ENCODE assay signal across 19 cellular contexts in the genomic region with DNA sequence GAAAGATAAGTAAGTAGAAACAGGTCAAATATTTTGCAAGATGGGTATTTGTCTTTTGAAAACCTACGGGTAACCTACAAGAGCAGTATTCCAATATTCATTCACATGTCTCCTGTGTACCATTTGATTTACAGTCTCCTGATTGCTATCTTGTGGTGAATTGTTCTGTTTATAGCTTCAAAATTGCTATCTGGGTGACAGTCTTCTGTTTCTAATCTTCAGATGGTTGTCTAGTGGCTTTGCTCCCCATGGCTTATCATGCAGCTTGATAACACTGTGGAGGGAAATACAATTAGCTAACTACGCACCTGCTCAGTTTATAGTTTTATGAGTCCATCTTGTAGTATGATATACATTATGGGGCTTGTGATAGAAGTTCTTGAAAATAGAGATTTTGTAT.
"Had no signal": no experiment of that assay in that cellular context is flagged by ENCODE, and none has a peak within 500 bp of the region (broad histone marks: within the 10 kb centered on the region; RNA-seq: fewer than 3 reads in every experiment).

No MANE protein-coding gene starts in this region.

- DNase-seq: activated CD4-positive, alpha-beta memory T cell treated with anti-CD3 and anti-CD28 coated beads for 36 hours; activated CD4-positive, alpha-beta T cell treated with anti-CD3 and anti-CD28 coated beads, Interleukin-2, amount 10 ng/mL, durations not matched to agents 7 days and 5 days; activated CD4-positive, CD25-positive, alpha-beta regulatory T cell; activated CD8-positive, alpha-beta memory T cell treated with anti-CD3 and anti-CD28 coated beads for 24 hours; activated effector memory CD4-positive, alpha-beta T cell treated with anti-CD3 and anti-CD28 coated beads, Interleukin-2, amount 50 U/mL, for 16 hours; activated naive CD4-positive, alpha-beta T cell treated with Interleukin-2 at 50 U/mL for 16 hours; activated T-cell treated with anti-CD3 and anti-CD28 coated beads, Interleukin-2, amount 50 U/mL, for 4 hours; amygdala; cortex of kidney; KG1; MV-4-11; NCI-H1105; NCI-H1694; NCI-H2029 treated with DMSO at 0.1 percent for 48 hours; NCI-H226; NCI-H526; Peyer's patch; SHP77; T-helper 1 cell had no signal

- ATAC-seq: activated T-cell treated with anti-CD3 and anti-CD28 coated beads, Interleukin-2, amount 50 U/mL, for 4 hours had no signal
